ENCODE assay signal across 18 cellular contexts in genomic region chr1:54814571-54814970, GRCh38. TPM values are rescaled to one million over a fixed set of nuclear protein-coding genes. Genes with fewer than 3 reads are reported as not detected.
A peak's percentile ranks its signal among the peaks of the same experiment; 100 is the strongest.
DNase-seq lines count a peak whose midpoint lies in the region; ATAC-seq and TF ChIP-seq lines count a peak whose summit lies in the region.
"Had no signal": no experiment of that assay in that cellular context is flagged by ENCODE, and none has a peak within 500 bp of the region (broad histone marks: within the 10 kb centered on the region; RNA-seq: fewer than 3 reads in every experiment).

No MANE protein-coding gene starts in this region.

- H3K27ac ChIP-seq in vagina = no peak overlapping the region

- intact Hi-C loops in sciatic nerve (cut with DNase I) = no loop called here
- intact Hi-C loops in vagina (cut with DNase I) = no loop called here

- no peak for TF ChIP-seq POLR2A in vagina (IDR thresholded peaks at IDR 0.05)

- no peaks in the 10 kb centered on the region for H3K9me3 ChIP-seq in vagina
- H3K9me3 ChIP-seq: BE2C, HAP-1 had no signal

- DNase-seq in activated CD8-positive, alpha-beta memory T cell treated with anti-CD3 and anti-CD28 coated beads, Interleukin-2, amount 50 U/mL, for 48 hours = peak; percentile 34
- no peak for DNase-seq in activated CD8-positive, alpha-beta memory T cell treated with anti-CD3 and anti-CD28 coated beads, Interleukin-2, amount 50 U/mL, for 4 hours
- DNase-seq in islet precursor cell (peak; percentile 32), sciatic nerve (ENCODE audit: low spot score) (peak; percentile 23), vagina (ENCODE audit: extremely low spot score in 2 of 2) (peak; percentile 76 to 84), NCI-H1436 treated with DMSO at 0.1 percent for 48 hours (lab: John Stamatoyannopoulos, UW) (no peak), SKM-1 (lab: John Stamatoyannopoulos, UW; ENCODE audit: unreplicated experiment) (no peak), HEK293T (ENCODE audit: extremely low spot score) (no peak)
- DNase-seq: 8988T; BE2C; Calu3; CD4-positive, alpha-beta memory T cell; KBM-7; NCI-H1436; NCI-H2081 treated with DMSO at 0.1 percent for 48 hours had no signal

- H3K27me3 ChIP-seq in vagina = no peaks in the 10 kb centered on the region
- H3K27me3 ChIP-seq: BE2C had no signal

- ATAC-seq in sciatic nerve = no peak
- ATAC-seq: Panc1, Right ventricle myocardium inferior had no signal

- POLR2A ChIA-PET in HEK293T (lab: Yijun Ruan, JAX) = interaction anchor here (0.8 kb wide), 1 partner anchor 42 kb away, joined by 3 read pairs; no protein-coding TSS in a partner anchor

- no peak for TF ChIP-seq CTCF in vagina (IDR thresholded peaks at IDR 0.05)

- H3K4me1 ChIP-seq in vagina = no peaks in the 10 kb centered on the region
- H3K4me1 ChIP-seq: BE2C, HAP-1 had no signal

- no peaks in the 10 kb centered on the region for H3K36me3 ChIP-seq in vagina
- H3K36me3 ChIP-seq: BE2C, HAP-1 had no signal

- CTCF ChIA-PET in HEK293T (lab: Yijun Ruan, JAX) = interaction anchor here (1.0 kb wide), 1 partner anchor 693 kb away, joined by 4 read pairs; no protein-coding TSS in a partner anchor

- no peak overlapping the region for H3K4me3 ChIP-seq in vagina
- H3K4me3 ChIP-seq: HAP-1 had no signal

TF ChIP-seq in HEK293T, 16 proteins besides CTCF, POLR2A, EP300 and RAD21:
- TF ChIP-seq ELF4 (IDR thresholded peaks at IDR 0.05) (no peak), PKNOX1 (IDR thresholded peaks at IDR 0.05) (no peak), BHLHE40 (IDR thresholded peaks at IDR 0.05; ENCODE audit: borderline replicate concordance) (no peak), LEF1 (IDR thresholded peaks at IDR 0.05; ENCODE audit: borderline replicate concordance) (no peak), ARNT (IDR thresholded peaks at IDR 0.05) (no peak), TARDBP (IDR thresholded peaks at IDR 0.05) (no peak), ZNF384 (IDR thresholded peaks at IDR 0.05) (no peak), L3MBTL2 (conservative IDR thresholded peaks at IDR 0.05) (no peak), NFRKB (IDR thresholded peaks at IDR 0.05) (no peak), FOXA1 (IDR thresholded peaks at IDR 0.05) (no peak), FOXM1 (IDR thresholded peaks at IDR 0.05; ENCODE audit: borderline replicate concordance) (no peak), FOXK2 (IDR thresholded peaks at IDR 0.05) (no peak), HDGF (IDR thresholded peaks at IDR 0.05; ENCODE audit: borderline replicate concordance) (no peak), SP1 (IDR thresholded peaks at IDR 0.05) (no peak), CTBP1 (IDR thresholded peaks at IDR 0.05; ENCODE audit: borderline replicate concordance) (no peak)

RNA-seq across cellular contexts. Expression of gene TTC22, which starts 13.4 kb away (rescaled TPM):
- total RNA-seq in sciatic nerve = 0.36 TPM
- 43.5 TPM for total RNA-seq in vagina
- total RNA-seq: Right ventricle myocardium inferior had no signal

RNA-seq across cellular contexts. Expression of gene PARS2, which starts 50.2 kb away (rescaled TPM):
- total RNA-seq in sciatic nerve (3.6 TPM), vagina (5.2 TPM)

Comparison
In these comparisons a context has a peak if more than half of its experiments do, and no peak if none do; other contexts are left out.
1. DNase-seq: peak in activated CD8-positive, alpha-beta memory T cell treated with anti-CD3 and anti-CD28 coated beads, Interleukin-2, amount 50 U/mL, for 48 hours (single experiment), islet precursor cell (single experiment), sciatic nerve (single experiment) and vagina (2 of 2); none in activated CD8-positive, alpha-beta memory T cell treated with anti-CD3 and anti-CD28 coated beads, Interleukin-2, amount 50 U/mL, for 4 hours (single experiment), NCI-H1436 treated with DMSO at 0.1 percent for 48 hours (single experiment), SKM-1 (single experiment) and HEK293T (single experiment).
2. RNA of gene TTC22, which starts 13.4 kb away (total RNA-seq): 43.5 TPM in vagina (single experiment); 0.36 TPM in sciatic nerve (single experiment); every median in the first group is over 10 times any median in the second.